Comparison of ENCODE assay signal across 1 cellular context in the genomic region with DNA sequence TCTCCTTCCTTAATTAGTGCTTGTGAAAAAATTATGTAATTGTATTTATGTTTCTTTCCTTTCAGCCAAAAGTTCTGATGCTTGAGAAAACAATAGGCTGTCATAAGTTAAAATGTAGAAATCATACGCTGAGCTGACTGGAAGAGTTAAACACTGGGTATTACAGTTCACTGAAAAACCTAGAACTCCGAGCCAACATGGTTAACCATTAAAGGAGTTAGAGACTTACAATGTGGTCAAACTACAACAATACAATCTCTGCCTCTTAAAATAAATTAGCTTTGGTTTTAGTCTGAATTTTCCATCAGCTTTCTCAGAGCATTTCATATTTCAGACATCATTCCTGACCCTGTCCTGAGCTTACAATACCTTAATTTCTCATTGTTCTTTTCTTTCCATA.
TF ChIP-seq lines count a peak whose summit lies in the region.

No MANE protein-coding gene starts in this region.

TF ChIP-seq in SK-N-SH treated with all-trans-retinoic acid at 6 μM for 48 hours, 23 proteins besides CTCF, POLR2A, EP300 and RAD21 (continued from another document):
- no peak for TF ChIP-seq CREB5 (CRISPR knock-in tag; IDR thresholded peaks at IDR 0.05; ENCODE audit: low read depth)
- no peak for TF ChIP-seq RARB (CRISPR knock-in tag; IDR thresholded peaks at IDR 0.05)
- TF ChIP-seq TCF4 (CRISPR knock-in tag; IDR thresholded peaks at IDR 0.05; ENCODE audit: borderline replicate concordance): no peak
- TF ChIP-seq ZNF565 (CRISPR knock-in tag; conservative IDR thresholded peaks at IDR 0.05; ENCODE audit: low read depth): no peak
- no peak for TF ChIP-seq TOX (CRISPR knock-in tag; IDR thresholded peaks at IDR 0.05; ENCODE audit: borderline replicate concordance)
- TF ChIP-seq CSDC2 (CRISPR knock-in tag; IDR thresholded peaks at IDR 0.05): no peak
- TF ChIP-seq SNAI2 (CRISPR knock-in tag; IDR thresholded peaks at IDR 0.05): no peak
- TF ChIP-seq ZFP30 (CRISPR knock-in tag; IDR thresholded peaks at IDR 0.05): no peak
- TF ChIP-seq, protein P1, sequence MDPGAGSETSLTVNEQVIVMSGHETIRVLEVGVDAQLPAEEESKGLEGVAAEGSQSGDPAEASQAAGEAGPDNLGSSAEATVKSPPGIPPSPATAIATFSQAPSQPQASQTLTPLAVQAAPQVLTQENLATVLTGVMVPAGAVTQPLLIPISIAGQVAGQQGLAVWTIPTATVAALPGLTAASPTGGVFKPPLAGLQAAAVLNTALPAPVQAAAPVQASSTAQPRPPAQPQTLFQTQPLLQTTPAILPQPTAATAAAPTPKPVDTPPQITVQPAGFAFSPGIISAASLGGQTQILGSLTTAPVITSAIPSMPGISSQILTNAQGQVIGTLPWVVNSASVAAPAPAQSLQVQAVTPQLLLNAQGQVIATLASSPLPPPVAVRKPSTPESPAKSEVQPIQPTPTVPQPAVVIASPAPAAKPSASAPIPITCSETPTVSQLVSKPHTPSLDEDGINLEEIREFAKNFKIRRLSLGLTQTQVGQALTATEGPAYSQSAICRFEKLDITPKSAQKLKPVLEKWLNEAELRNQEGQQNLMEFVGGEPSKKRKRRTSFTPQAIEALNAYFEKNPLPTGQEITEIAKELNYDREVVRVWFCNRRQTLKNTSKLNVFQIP (CRISPR knock-in tag; IDR thresholded peaks at IDR 0.05; ENCODE audit: borderline replicate concordance, low read depth): no peak
